In the genomic region with DNA sequence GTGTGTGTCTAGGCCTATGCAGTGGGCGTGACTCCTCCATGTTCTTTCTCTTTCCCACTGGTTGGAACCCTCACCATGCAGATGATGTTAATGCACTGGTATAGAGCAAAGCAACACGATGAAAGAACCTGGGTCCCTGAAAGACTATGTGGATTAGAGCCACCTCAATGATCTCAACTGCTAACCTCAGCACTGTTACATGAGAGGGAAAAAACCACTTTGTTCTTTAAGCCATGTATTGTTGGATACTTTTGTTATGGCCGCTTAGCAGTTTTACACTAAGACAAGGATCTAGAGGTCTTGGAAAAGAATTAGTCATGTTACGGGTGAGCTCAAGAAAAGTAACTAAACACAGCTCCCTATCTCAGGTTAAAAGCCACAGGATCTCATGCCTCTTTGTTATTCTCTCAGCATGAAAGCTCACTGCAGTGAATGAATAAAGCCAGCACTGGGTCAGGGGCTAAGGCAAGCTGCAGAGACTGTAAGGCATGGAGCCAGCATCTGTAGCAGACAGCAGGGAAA, we compare ENCODE assay signal across 19 cellular contexts. TPM values are rescaled to one million over a fixed set of nuclear protein-coding genes. Genes with fewer than 3 reads are reported as not detected.
DNase-seq lines count a peak whose midpoint lies in the region; ATAC-seq and TF ChIP-seq lines count a peak whose summit lies in the region.
"Had no signal": no experiment of that assay in that cellular context is flagged by ENCODE, and none has a peak within 500 bp of the region (broad histone marks: within the 10 kb centered on the region; RNA-seq: fewer than 3 reads in every experiment).

No MANE protein-coding gene starts in this region.

- no peaks in the 10 kb centered on the region for H4K20me1 ChIP-seq in smooth muscle cell (ENCODE audit: low read depth)

- H3K27ac ChIP-seq in smooth muscle cell (ENCODE audit: low read depth) (no peak overlapping the region), right lobe of liver (no peak overlapping the region)
- H3K27ac ChIP-seq: 22Rv1, GM23248, Peyer's patch, SJSA1 had no signal

- H3K4me2 ChIP-seq in smooth muscle cell: no peak overlapping the region

- H3K4me1 ChIP-seq in smooth muscle cell (ENCODE audit: low read depth) (peaks cover 4% of the 10 kb centered on the region), right lobe of liver (no peaks in the 10 kb centered on the region)
- H3K4me1 ChIP-seq: Peyer's patch, SJSA1 had no signal

- TF ChIP-seq POLR2A in right lobe of liver (IDR thresholded peaks at IDR 0.05): no peak

- no peaks in the 10 kb centered on the region for H3K79me2 ChIP-seq in smooth muscle cell (ENCODE audit: low read depth)

- intact Hi-C loops in right lobe of liver (cut with DNase I): no loop called here

- no peak for TF ChIP-seq CTCF in smooth muscle cell (IDR thresholded peaks at IDR 0.05; ENCODE audit: borderline replicate concordance, insufficient read depth, poor library complexity, severe bottlenecking)
- no peak for TF ChIP-seq CTCF in right lobe of liver (IDR thresholded peaks at IDR 0.05)

- ATAC-seq in right lobe of liver: no peak

- WGBS in smooth muscle cell (ENCODE audit: low lambda C conversion rate): 41% methylated on average over 4 of the region's 4 CpGs
- WGBS in right lobe of liver (ENCODE audit: insufficient coverage, low coverage, low lambda C conversion rate, missing lambda C conversion rate): 35% methylated on average over 4 of the region's 4 CpGs

- H3K9me3 ChIP-seq in smooth muscle cell (replicated peaks; ENCODE audit: low read depth): no peaks in the 10 kb centered on the region
- H3K9me3 ChIP-seq in right lobe of liver: no peaks in the 10 kb centered on the region
- H3K9me3 ChIP-seq: Peyer's patch, SJSA1 had no signal

- H3K9ac ChIP-seq in smooth muscle cell (ENCODE audit: low read depth): no peak overlapping the region
- H3K9ac ChIP-seq: GM23248 had no signal

- no peak overlapping the region for H2AFZ ChIP-seq in smooth muscle cell (ENCODE audit: low read depth)
- H2AFZ ChIP-seq: GM23248 had no signal

- H3F3A ChIP-seq in smooth muscle cell (ENCODE audit: low read depth): no peaks in the 10 kb centered on the region

- peak; percentile 39 for DNase-seq in NCI-H146 (lab: John Stamatoyannopoulos, UW)
- no peak for DNase-seq in NCI-H146 treated with DMSO at 0.1 percent for 48 hours (lab: John Stamatoyannopoulos, UW; ENCODE audit: unreplicated experiment)
- peak; percentile 59 for DNase-seq in ecto neural progenitor cell (ENCODE audit: low spot score)
- peak; percentile 84 for DNase-seq in iPS-NIHi11 (ENCODE audit: low spot score)
- DNase-seq in smooth muscle cell (lab: John Stamatoyannopoulos, UW; ENCODE audit: unreplicated experiment): no peak
- DNase-seq in stimulated activated CD4-positive, alpha-beta T cell treated with anti-CD3 and anti-CD28 coated beads, Interleukin-2, amount 100 ng/mL, for 48 hours: no peak
- no peak for DNase-seq in activated T-cell treated with anti-CD3 and anti-CD28 coated beads, Interleukin-2, amount 50 U/mL, for 1 hour
- DNase-seq in right lobe of liver: no peak
- DNase-seq: DMS79 treated with DMSO at 0.1 percent for 48 hours, GM23248, HFFc6, Karpas-422, NCI-H1436, NCI-H2029 treated with DMSO at 0.1 percent for 48 hours, NCI-H2171, NCI-H446 treated with DMSO at 0.1 percent for 48 hours, Peyer's patch had no signal

- H3K27me3 ChIP-seq in smooth muscle cell (ENCODE audit: low read depth) (no peaks in the 10 kb centered on the region), right lobe of liver (no peaks in the 10 kb centered on the region)
- H3K27me3 ChIP-seq: Peyer's patch, SJSA1 had no signal

- no peak overlapping the region for H3K4me3 ChIP-seq in smooth muscle cell
- no peak overlapping the region for H3K4me3 ChIP-seq in right lobe of liver
- H3K4me3 ChIP-seq: GM23248, Peyer's patch, SJSA1 had no signal

- no peaks in the 10 kb centered on the region for H3K36me3 ChIP-seq in smooth muscle cell (ENCODE audit: low read depth)
- no peaks in the 10 kb centered on the region for H3K36me3 ChIP-seq in right lobe of liver
- H3K36me3 ChIP-seq: Peyer's patch, SJSA1 had no signal

RNA-seq across cellular contexts. Expression of a gene that starts 56.6 kb away (rescaled TPM):
- 70.2 and 80.6 TPM in 2 replicates for total RNA-seq in smooth muscle cell
- polyA plus RNA-seq in smooth muscle cell: 40.4 and 48.6 TPM in 2 replicates
- total RNA-seq in right lobe of liver: 10 to 100 TPM; 16.0 to 24.8 (median 20.1) TPM

Comparison
In these comparisons a context has a peak if more than half of its experiments do, and no peak if none do; other contexts are left out.
1. DNase-seq: peak in NCI-H146 (single experiment), ecto neural progenitor cell (single experiment) and iPS-NIHi11 (single experiment); none in NCI-H146 treated with DMSO at 0.1 percent for 48 hours (single experiment), smooth muscle cell (single experiment), stimulated activated CD4-positive, alpha-beta T cell treated with anti-CD3 and anti-CD28 coated beads, Interleukin-2, amount 100 ng/mL, for 48 hours (0 of 2), activated T-cell treated with anti-CD3 and anti-CD28 coated beads, Interleukin-2, amount 50 U/mL, for 1 hour (single experiment) and right lobe of liver (0 of 3).